8 cellular contexts compared by ENCODE assay signal in genomic region chr4:2009651-2010233, GRCh38. TPM values are rescaled to one million over a fixed set of nuclear protein-coding genes. Genes with fewer than 3 reads are reported as not detected.
A peak's percentile ranks its signal among the peaks of the same experiment; 100 is the strongest.
DNase-seq lines count a peak whose midpoint lies in the region; ATAC-seq, FAIRE-seq and TF ChIP-seq lines count a peak whose summit lies in the region.

No MANE protein-coding gene starts in this region.

- no peak for TF ChIP-seq POLR2A in A549 (IDR thresholded peaks at IDR 0.05; ENCODE audit: low read length)

- POLR2A ChIA-PET in A549 (lab: Yijun Ruan, JAX) = interaction anchor here (1.5 to 1.6 kb wide), 3 partner anchors 8 to 49 kb away, joined by 3 to 5 read pairs (median 4); no protein-coding TSS in a partner anchor

- H3K27me3 ChIP-seq in ascending aorta = no peaks in the 10 kb centered on the region

- no peaks in the 10 kb centered on the region for H3K36me3 ChIP-seq in ascending aorta

- no peak for TF ChIP-seq EP300 in A549 (IDR thresholded peaks at IDR 0.05)

- ATAC-seq in A549 (peak; percentile 82), GM18502 (IDR thresholded peaks at IDR 0.05; ENCODE audit: poor library complexity, unreplicated experiment) (peak; percentile 17), HG02759 (IDR thresholded peaks at IDR 0.05; ENCODE audit: unreplicated experiment) (no peak)

- peak; percentile 73 to 83 for DNase-seq in A549 (ENCODE audit: low read depth in 1 of 2, low spot score in 1 of 2)
- DNase-seq in LoVo (ENCODE audit: low spot score) = peak; percentile 78
- peak; percentile 28 for DNase-seq in T follicular helper cell (ENCODE audit: low read depth)
- peak in 1 of 2 donors; percentile 79 for DNase-seq in ascending aorta (ENCODE audit: low spot score in 2 of 2)
- DNase-seq in hepatic stellate cell (ENCODE audit: low spot score) = peak; percentile 75
- peak; percentile 47 for DNase-seq in pulmonary artery endothelial cell (ENCODE audit: low read depth, low spot score)

- no peak for FAIRE-seq in A549 (lab: Jason Lieb, UNC)

- intact Hi-C loops in ascending aorta (cut with DNase I) = loop anchor here (1.0 to 5.0 kb wide), 8 partner anchors 139 to 1302 kb away; partner anchors contain the start of genes CFAP99, FAM193A, MXD4 and PCGF3

- H3K4me1 ChIP-seq in A549 = 0 out of 3 replicates have a peak, but pooled peaks cover 7% of the 10 kb centered on the region
- H3K4me1 ChIP-seq in ascending aorta = peaks cover 0 to 2% of the 10 kb centered on the region in 2 donors

- CTCF ChIA-PET in A549 (lab: Yijun Ruan, JAX) = interaction anchor here (0.7 to 0.9 kb wide), 3 partner anchors 11 to 25 kb away, joined by 3 read pairs; no protein-coding TSS in a partner anchor

- no peaks in the 10 kb centered on the region for H3K9me3 ChIP-seq in A549
- no peaks in the 10 kb centered on the region for H3K9me3 ChIP-seq in ascending aorta

- TF ChIP-seq RAD21 in A549 (conservative IDR thresholded peaks at IDR 0.05 in 1 of 2, IDR thresholded peaks at IDR 0.05 in 1 of 2) = no peak

- TF ChIP-seq CTCF in A549 (IDR thresholded peaks at IDR 0.05) = no peak
- TF ChIP-seq CTCF in ascending aorta (IDR thresholded peaks at IDR 0.05) = no peak

- peak overlapping the region; percentile 91 for H3K4me2 ChIP-seq in A549

- H3K27ac ChIP-seq in A549 (peak overlapping the region; percentile 97 to 99), ascending aorta (peak overlapping the region; percentile 96 to 98)

- H3K4me3 ChIP-seq in A549 = peak overlapping the region; percentile 88
- peak overlapping the region; percentile 84 to 98 for H3K4me3 ChIP-seq in ascending aorta

- WGBS in A549 (ENCODE audit: missing lambda C conversion rate) = 29% methylated on average over 21 of the region's 23 CpGs

TF ChIP-seq in A549, 52 proteins besides CTCF, POLR2A, EP300 and RAD21:
- TF ChIP-seq RNF2 (IDR thresholded peaks at IDR 0.05; ENCODE audit: borderline replicate concordance, low read depth) (peak; percentile 39; the same call in 1 of the 2 replicates), FOSB (CRISPR knock-in tag; IDR thresholded peaks at IDR 0.05) (no peak)

RNA-seq across cellular contexts. Expression of gene NELFA, which starts 1.0 kb away (rescaled TPM):
- polyA plus RNA-seq in A549 (2011; rRNA removed) (9.3 and 11.1 TPM in 2 replicates), A549 (2017; fragmentation: RNase III; extraction: RNeasy Plus Mini Kit Qiagen cat#74134 plus additional on column Dnase treatment) (17.0 to 18.3 TPM (median 17.1 TPM) in 3 replicates)
- 27.2 and 28.3 TPM in 2 replicates for polyA plus RNA-seq in A549 (2012; cell fraction: cytosol; rRNA removed)
- 46.0 and 66.5 TPM in 2 replicates for polyA plus RNA-seq in A549 (2012; cell fraction: nucleus; rRNA removed)
- 5.4 and 5.9 TPM in 2 replicates for polyA minus RNA-seq in A549 (2011; rRNA and poly(A)+ RNA removed)
- total RNA-seq in ascending aorta (11.9 TPM), pulmonary artery endothelial cell (14.2 and 15.4 TPM in 2 replicates)

RNA-seq across cellular contexts. Expression of gene NAT8L, which starts 49.4 kb away (rescaled TPM):
- polyA plus RNA-seq in A549 (2011; rRNA removed) = 2.6 and 3.8 TPM in 2 replicates
- polyA plus RNA-seq in A549 (2012; cell fraction: cytosol; rRNA removed) = 7.5 and 9.1 TPM in 2 replicates
- 21.8 and 25.9 TPM in 2 replicates for polyA plus RNA-seq in A549 (2012; cell fraction: nucleus; rRNA removed)
- polyA plus RNA-seq in A549 (2017; fragmentation: RNase III; extraction: RNeasy Plus Mini Kit Qiagen cat#74134 plus additional on column Dnase treatment) = 7.7 to 8.2 TPM (median 8.2 TPM) in 3 replicates
- 6.8 and 8.0 TPM in 2 replicates for polyA minus RNA-seq in A549 (2011; rRNA and poly(A)+ RNA removed)
- not detected for total RNA-seq in ascending aorta
- total RNA-seq in pulmonary artery endothelial cell = 0.07 and 0.20 TPM in 2 replicates
